In the genomic region with DNA sequence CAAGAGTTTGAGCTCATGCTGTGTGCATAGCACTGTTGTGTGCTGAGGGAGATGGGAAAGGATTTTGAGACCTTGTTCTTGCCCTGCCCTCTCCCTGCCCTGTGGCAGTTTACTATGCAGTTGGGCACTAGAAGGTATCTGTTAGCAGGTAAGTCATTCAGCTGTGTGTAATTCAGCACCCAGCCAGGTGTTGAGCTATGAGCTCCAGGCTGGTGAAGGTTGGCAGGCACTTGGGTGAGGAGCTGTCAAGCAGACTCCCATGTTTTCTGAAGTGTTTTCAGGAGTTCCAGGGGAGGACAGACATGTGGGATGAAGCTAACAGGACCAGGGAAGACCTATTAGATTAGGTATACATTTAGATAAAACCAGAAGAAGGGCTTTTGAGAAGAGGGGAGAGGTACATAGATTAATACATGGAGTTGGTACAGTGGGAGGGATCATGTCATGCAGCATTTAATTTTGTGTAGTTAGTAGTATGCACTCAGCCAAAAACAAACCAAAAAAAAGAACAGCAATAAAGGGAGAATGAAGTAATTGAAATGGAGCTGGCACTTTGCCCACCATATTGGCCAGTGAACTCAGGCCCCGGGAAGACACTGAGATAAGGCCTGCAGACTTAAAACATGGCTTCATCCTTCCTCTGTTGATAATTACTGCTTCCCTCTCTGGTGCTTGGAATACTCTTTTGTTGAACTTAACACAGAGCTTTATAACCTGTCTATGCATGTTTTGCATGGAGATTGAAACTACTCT, we compare ENCODE assay signal across 12 cellular contexts. TPM values are rescaled to one million over a fixed set of nuclear protein-coding genes. Genes with fewer than 3 reads are reported as not detected.
DNase-seq lines count a peak whose midpoint lies in the region; ATAC-seq, FAIRE-seq and TF ChIP-seq lines count a peak whose summit lies in the region.
"Had no signal": no experiment of that assay in that cellular context is flagged by ENCODE, and none has a peak within 500 bp of the region (broad histone marks: within the 10 kb centered on the region; RNA-seq: fewer than 3 reads in every experiment).

No MANE protein-coding gene starts in this region.

- intact Hi-C loops in MCF 10A (cut with micrococcal nuclease), result loop anchor here (5.0 kb wide), 1 partner anchor 51 kb away; no protein-coding TSS in a partner anchor
- intact Hi-C loops in HepG2 (cut with micrococcal nuclease; ENCODE audit: unreplicated experiment), result no loop called here
- intact Hi-C loops in vagina (cut with DNase I), result no loop called here

- TF ChIP-seq POLR2A in HepG2 (IDR thresholded peaks at IDR 0.05; ENCODE audit: insufficient read depth in 1 of 2, low read depth in 2 of 2, low read length in 2 of 2) (no peak), vagina (IDR thresholded peaks at IDR 0.05) (no peak)

- peaks cover 32% of the 10 kb centered on the region for H3K4me1 Mint-ChIP-seq in MCF 10A (ENCODE audit: insufficient read depth, unreplicated experiment)

- peak; percentile 46 for DNase-seq in NCI-H2171 treated with DMSO at 0.1 percent for 48 hours (lab: John Stamatoyannopoulos, UW)
- DNase-seq in NCI-H2171 (lab: John Stamatoyannopoulos, UW), result no peak
- DNase-seq in MCF 10A (ENCODE audit: unreplicated experiment), result peak; percentile 46
- DNase-seq in HepG2 (ENCODE audit: low spot score), result no peak
- DNase-seq in vagina (ENCODE audit: extremely low spot score in 2 of 2), result no peak
- no peak for DNase-seq in T-helper 1 cell
- DNase-seq in activated CD4-positive, alpha-beta T cell treated with anti-CD3 and anti-CD28 coated beads, Interleukin-2, amount 50 U/mL, for 4 hours, result no peak
- DNase-seq: activated naive CD4-positive, alpha-beta T cell; SHP77 treated with DMSO at 0.1 percent for 48 hours; stimulated activated CD4-positive, alpha-beta T cell treated with anti-CD3 and anti-CD28 coated beads, Interleukin-4, amount 100 ng/mL, for 24 hours had no signal

- H4K20me1 ChIP-seq in HepG2 (ENCODE audit: insufficient read depth, low read length), result peaks cover 10% of the 10 kb centered on the region; the same call in 1 of the 2 replicates

- TF ChIP-seq RAD21 in HepG2 (CRISPR knock-in tag; IDR thresholded peaks at IDR 0.05), result no peak

- no peak overlapping the region for H2AFZ ChIP-seq in HepG2 (ENCODE audit: low read length)

- BruUV-seq in MCF 10A (replicated peaks; lab: Mats Ljungman, UMichigan) (no TSS peak), HepG2 (replicated peaks; lab: Mats Ljungman, UMichigan) (no TSS peak)

- ATAC-seq in HepG2, result no peak
- no peak for ATAC-seq in HG03520 (IDR thresholded peaks at IDR 0.05; ENCODE audit: unreplicated experiment)

- no peak overlapping the region for H3K27ac Mint-ChIP-seq in MCF 10A (ENCODE audit: low read depth, unreplicated experiment)
- H3K27ac Mint-ChIP-seq: B cell had no signal

- in situ Hi-C loops in HepG2 (cut with HindIII; ENCODE audit: extremely low pct_ligation_motif_present, low pct_unique_long_range_greater_than_20kb), result no loop called here

- H3K4me2 ChIP-seq in HepG2 (ENCODE audit: low read depth, low read length), result peak overlapping the region; percentile 83

- no peak overlapping the region for H3K4me3 Mint-ChIP-seq in MCF 10A (ENCODE audit: unreplicated experiment)
- H3K4me3 Mint-ChIP-seq: B cell had no signal

- peaks cover 53% of the 10 kb centered on the region for H3K79me2 ChIP-seq in HepG2 (ENCODE audit: insufficient read depth, low read length)

- TF ChIP-seq EP300 in HepG2 (IDR thresholded peaks at IDR 0.05; ENCODE audit: low read depth in 2 of 2, low read length in 2 of 2), result no peak
- TF ChIP-seq EP300 in HepG2 (CRISPR knock-in tag; IDR thresholded peaks at IDR 0.05; ENCODE audit: borderline replicate concordance), result no peak

- H3K36me3 ChIP-seq in HepG2 (replicated peaks in 1 of 2; ENCODE audit: control insufficient read depth in 1 of 2, insufficient read depth in 2 of 2, low read length in 2 of 2) (no peaks in the 10 kb centered on the region), vagina (no peaks in the 10 kb centered on the region)

- POLR2A ChIA-PET in MCF 10A (lab: Yijun Ruan, JAX) (interaction anchor here (0.9 to 4.8 kb wide), 12 partner anchors 8 to 391 kb away, joined by 3 to 36 read pairs (median 6); a partner anchor contains a TSS), HepG2 (lab: Yijun Ruan, JAX) (no interaction called here)

- H3K4me3 ChIP-seq in HepG2 (replicated peaks in 1 of 3; ENCODE audit: insufficient read depth in 1 of 3, low read depth in 2 of 3, low read length in 3 of 3), result 0 out of 6 replicates have a peak overlapping the region, but pooled peaks of 1 of the 3 experiments have one; percentile 96
- H3K4me3 ChIP-seq in vagina, result peak overlapping the region in 1 of 2 donors; percentile 88

- FAIRE-seq in HepG2 (lab: Jason Lieb, UNC), result no peak

- H3K36me3 Mint-ChIP-seq in MCF 10A (ENCODE audit: insufficient read depth, unreplicated experiment), result no peaks in the 10 kb centered on the region

- H3K27me3 Mint-ChIP-seq in MCF 10A (ENCODE audit: insufficient read depth, unreplicated experiment), result no peaks in the 10 kb centered on the region
- H3K27me3 Mint-ChIP-seq: B cell had no signal

- no peak for TF ChIP-seq CTCF in MCF 10A (IDR thresholded peaks at IDR 0.05; ENCODE audit: unreplicated experiment)
- no peak for TF ChIP-seq CTCF in HepG2 (CRISPR knock-in tag; IDR thresholded peaks at IDR 0.05)
- no peak for TF ChIP-seq CTCF in vagina (IDR thresholded peaks at IDR 0.05)

- H3K27me3 ChIP-seq in HepG2 (ENCODE audit: control insufficient read depth in 1 of 2, insufficient read depth in 2 of 2, low read length in 2 of 2), result no peaks in the 10 kb centered on the region; a peak in 1 of 5 replicates
- no peaks in the 10 kb centered on the region for H3K27me3 ChIP-seq in vagina

- no peaks in the 10 kb centered on the region for H3K9me3 Mint-ChIP-seq in MCF 10A (ENCODE audit: unreplicated experiment)

- 23% methylated on average over 1 of the region's 1 CpG for WGBS in HepG2 (ENCODE audit: low lambda C conversion rate)

- no peak overlapping the region for H3K27ac ChIP-seq in HepG2 (ENCODE audit: extremely low read length, insufficient read depth, low read length)
- peak overlapping the region; percentile 94 for H3K27ac ChIP-seq in vagina

- no peak overlapping the region for H3K9ac ChIP-seq in HepG2 (ENCODE audit: insufficient read depth, low read depth, low read length)

- H3K4me1 ChIP-seq in HepG2 (ENCODE audit: insufficient read depth, low read length), result peaks cover 43% of the 10 kb centered on the region
- peaks cover 76% of the 10 kb centered on the region for H3K4me1 ChIP-seq in vagina

- H3K9me3 ChIP-seq in HepG2 (ENCODE audit: low read length) (no peaks in the 10 kb centered on the region), vagina (no peaks in the 10 kb centered on the region)

- CTCF ChIA-PET in MCF 10A (lab: Yijun Ruan, JAX), result interaction anchor here (0.6 to 2.3 kb wide), 8 partner anchors 13 to 281 kb away, joined by 3 to 20 read pairs (median 4); no protein-coding TSS in a partner anchor
- CTCF ChIA-PET in HepG2 (lab: Yijun Ruan, JAX; ENCODE audit: low intra/inter-chr PET ratio, low total read pairs), result no interaction called here

TF ChIP-seq in HepG2, 621 proteins besides CTCF, POLR2A, EP300 and RAD21 (continues in another document):
- TF ChIP-seq TBX2 (CRISPR knock-in tag; IDR thresholded peaks at IDR 0.05; ENCODE audit: borderline replicate concordance) (no peak), NR2C2 (CRISPR knock-in tag; IDR thresholded peaks at IDR 0.05; ENCODE audit: borderline replicate concordance) (no peak)
- TF ChIP-seq, protein P1, sequence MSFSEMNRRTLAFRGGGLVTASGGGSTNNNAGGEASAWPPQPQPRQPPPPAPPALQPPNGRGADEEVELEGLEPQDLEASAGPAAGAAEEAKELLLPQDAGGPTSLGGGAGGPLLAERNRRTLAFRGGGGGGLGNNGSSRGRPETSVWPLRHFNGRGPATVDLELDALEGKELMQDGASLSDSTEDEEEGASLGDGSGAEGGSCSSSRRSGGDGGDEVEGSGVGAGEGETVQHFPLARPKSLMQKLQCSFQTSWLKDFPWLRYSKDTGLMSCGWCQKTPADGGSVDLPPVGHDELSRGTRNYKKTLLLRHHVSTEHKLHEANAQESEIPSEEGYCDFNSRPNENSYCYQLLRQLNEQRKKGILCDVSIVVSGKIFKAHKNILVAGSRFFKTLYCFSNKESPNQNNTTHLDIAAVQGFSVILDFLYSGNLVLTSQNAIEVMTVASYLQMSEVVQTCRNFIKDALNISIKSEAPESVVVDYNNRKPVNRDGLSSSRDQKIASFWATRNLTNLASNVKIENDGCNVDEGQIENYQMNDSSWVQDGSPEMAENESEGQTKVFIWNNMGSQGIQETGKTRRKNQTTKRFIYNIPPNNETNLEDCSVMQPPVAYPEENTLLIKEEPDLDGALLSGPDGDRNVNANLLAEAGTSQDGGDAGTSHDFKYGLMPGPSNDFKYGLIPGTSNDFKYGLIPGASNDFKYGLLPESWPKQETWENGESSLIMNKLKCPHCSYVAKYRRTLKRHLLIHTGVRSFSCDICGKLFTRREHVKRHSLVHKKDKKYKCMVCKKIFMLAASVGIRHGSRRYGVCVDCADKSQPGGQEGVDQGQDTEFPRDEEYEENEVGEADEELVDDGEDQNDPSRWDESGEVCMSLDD (CRISPR knock-in tag; IDR thresholded peaks at IDR 0.05; ENCODE audit: borderline replicate concordance), result no peak

RNA-seq across cellular contexts. Expression of a gene that starts 2.9 kb away (rescaled TPM):
- 26.1 and 30.1 TPM in 2 replicates for total RNA-seq in MCF 10A (2022)
- total RNA-seq in HepG2 (2016; rRNA removed; fragmentation: Illumina TruSeq; extraction: Trizol), result 21.7 and 24.8 TPM in 2 replicates
- 2.7 and 3.0 TPM in 2 replicates for total RNA-seq in HepG2 (2016; cell fraction: cytosol; rRNA removed; fragmentation: Illumina TruSeq; extraction: Trizol; ENCODE audit: low read depth)
- total RNA-seq in HepG2 (2016; cell fraction: insoluble cytoplasmic fraction; rRNA removed; fragmentation: Illumina TruSeq; extraction: Trizol), result 21.2 and 23.9 TPM in 2 replicates
- total RNA-seq in HepG2 (2016; cell fraction: membrane; rRNA removed; fragmentation: Illumina TruSeq; extraction: Trizol), result 10.3 and 10.9 TPM in 2 replicates
- 24.8 and 25.7 TPM in 2 replicates for total RNA-seq in HepG2 (2016; cell fraction: nucleus; rRNA removed; fragmentation: Illumina TruSeq; extraction: Trizol)
- 8.3 and 8.5 TPM in 2 replicates for polyA plus RNA-seq in HepG2 (2011; rRNA removed)
- 5.7 and 7.5 TPM in 2 replicates for polyA plus RNA-seq in HepG2 (2011; cell fraction: cytosol; rRNA removed)
- 3.6 and 4.1 TPM in 2 replicates for polyA plus RNA-seq in HepG2 (2011; cell fraction: nucleus; rRNA removed)
- 8.2 and 10.6 TPM in 2 replicates for polyA plus RNA-seq in HepG2 (2012)
- polyA plus RNA-seq in HepG2 (2016; cell fraction: cytosol; fragmentation: Illumina TruSeq; extraction: Trizol; ENCODE audit: low read depth), result 2.0 and 2.5 TPM in 2 replicates
- polyA plus RNA-seq in HepG2 (2016; cell fraction: insoluble cytoplasmic fraction; fragmentation: Illumina TruSeq; extraction: Trizol; ENCODE audit: low read depth), result 10.6 and 12.0 TPM in 2 replicates
- polyA plus RNA-seq in HepG2 (2016; cell fraction: membrane; fragmentation: Illumina TruSeq; extraction: Trizol; ENCODE audit: low read depth), result 4.3 and 5.2 TPM in 2 replicates
- 14.9 and 18.1 TPM in 2 replicates for polyA plus RNA-seq in HepG2 (2016; cell fraction: nucleus; fragmentation: Illumina TruSeq; extraction: Trizol; ENCODE audit: insufficient read depth, low read depth)
- polyA minus RNA-seq in HepG2 (2011; rRNA and poly(A)+ RNA removed; ENCODE audit: low replicate concordance), result 29.4 and 35.6 TPM in 2 replicates
- polyA minus RNA-seq in HepG2 (2011; cell fraction: cytosol; rRNA and poly(A)+ RNA removed), result 12.7 and 17.0 TPM in 2 replicates
- 22.4 and 25.7 TPM in 2 replicates for polyA minus RNA-seq in HepG2 (2011; cell fraction: nucleus; rRNA and poly(A)+ RNA removed)
- total RNA-seq in vagina, result 18.9 TPM

Comparison
In these comparisons a context has a peak if more than half of its experiments do, and no peak if none do; other contexts are left out.
1. DNase-seq: peak in NCI-H2171 treated with DMSO at 0.1 percent for 48 hours (single experiment) and MCF 10A (single experiment); none in NCI-H2171 (single experiment), HepG2 (single experiment), vagina (0 of 2), T-helper 1 cell (0 of 5) and activated CD4-positive, alpha-beta T cell treated with anti-CD3 and anti-CD28 coated beads, Interleukin-2, amount 50 U/mL, for 4 hours (0 of 2).